Comparison of ENCODE assay signal across 1 cellular context in the genomic region with DNA sequence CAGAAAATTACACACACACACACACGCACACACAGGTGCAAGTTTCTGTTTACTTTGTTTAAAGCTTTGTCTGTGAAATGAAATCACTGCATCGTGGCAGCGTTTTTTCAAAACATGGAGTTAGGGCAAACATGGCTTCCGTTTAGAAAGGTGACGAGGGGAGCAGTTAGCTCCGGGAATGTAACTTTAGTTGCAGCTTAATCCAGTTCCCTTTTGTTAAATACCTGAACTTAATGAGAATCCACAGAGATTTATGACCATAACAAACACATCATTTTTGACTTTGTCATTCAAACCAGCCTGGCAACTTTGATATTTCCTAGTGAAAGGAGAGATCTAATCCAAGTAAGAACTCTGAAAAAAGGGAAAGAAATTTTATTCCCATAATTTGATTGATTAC.
TF ChIP-seq lines count a peak whose summit lies in the region.

No MANE protein-coding gene starts in this region.

TF ChIP-seq in SK-N-SH, 30 proteins besides CTCF, POLR2A, EP300 and RAD21 (continued from another document):
- TF ChIP-seq FOXJ3 (CRISPR knock-in tag; IDR thresholded peaks at IDR 0.05): no peak
- no peak for TF ChIP-seq YY1 (IDR thresholded peaks at IDR 0.05; ENCODE audit: low read depth)
- TF ChIP-seq MEF2A (IDR thresholded peaks at IDR 0.05; ENCODE audit: borderline replicate concordance, low read depth): no peak
- TF ChIP-seq RFX5 (IDR thresholded peaks at IDR 0.05; ENCODE audit: low read length): no peak
- TF ChIP-seq TCF12 (IDR thresholded peaks at IDR 0.05): no peak
- TF ChIP-seq CHD2 (IDR thresholded peaks at IDR 0.05; ENCODE audit: low read length, partially characterized antibody): no peak
- TF ChIP-seq, protein P1, sequence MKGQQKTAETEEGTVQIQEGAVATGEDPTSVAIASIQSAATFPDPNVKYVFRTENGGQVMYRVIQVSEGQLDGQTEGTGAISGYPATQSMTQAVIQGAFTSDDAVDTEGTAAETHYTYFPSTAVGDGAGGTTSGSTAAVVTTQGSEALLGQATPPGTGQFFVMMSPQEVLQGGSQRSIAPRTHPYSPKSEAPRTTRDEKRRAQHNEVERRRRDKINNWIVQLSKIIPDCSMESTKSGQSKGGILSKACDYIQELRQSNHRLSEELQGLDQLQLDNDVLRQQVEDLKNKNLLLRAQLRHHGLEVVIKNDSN (IDR thresholded peaks at IDR 0.05; ENCODE audit: borderline replicate concordance, low read depth): no peak
